In genomic region chr2:118495278-118495677, GRCh38 we compare ENCODE assay signal across 23 cellular contexts.
"Had no signal": no experiment of that assay in that cellular context is flagged by ENCODE, and none has a peak within 500 bp of the region (broad histone marks: within the 10 kb centered on the region; RNA-seq: fewer than 3 reads in every experiment).

No MANE protein-coding gene starts in this region.

- H3K4me3 Mint-ChIP-seq: naive thymus-derived CD4-positive, alpha-beta T cell; nephron; neural progenitor cell; stimulated activated naive CD8-positive, alpha-beta T cell treated with anti-CD3 and anti-CD28 coated beads, Interleukin-15, amount 100 ng/mL, for 72 hours had no signal

- H3K4me2 ChIP-seq: neural progenitor cell had no signal

- FAIRE-seq: colon, small intestine had no signal

- H3K9me3 ChIP-seq: gastrocnemius medialis, right lobe of liver, suprapubic skin, vagina had no signal

- H3K79me2 ChIP-seq: parathyroid adenoma had no signal

- H3K36me3 ChIP-seq: gastrocnemius medialis, left lung, neural progenitor cell, right lobe of liver, suprapubic skin, vagina had no signal

- H3K4me1 ChIP-seq: gastrocnemius medialis, left lung, parathyroid adenoma, right lobe of liver had no signal

- H3K4me1 Mint-ChIP-seq: naive thymus-derived CD4-positive, alpha-beta T cell; nephron; stimulated activated naive CD8-positive, alpha-beta T cell treated with anti-CD3 and anti-CD28 coated beads, Interleukin-15, amount 100 ng/mL, for 72 hours had no signal

- ATAC-seq: gastrocnemius medialis; left cardiac atrium; left lung; naive thymus-derived CD4-positive, alpha-beta T cell; right lobe of liver; stimulated activated naive CD8-positive, alpha-beta T cell treated with anti-CD3 and anti-CD28 coated beads, Interleukin-15, amount 100 ng/mL, for 72 hours had no signal

- H3K27ac ChIP-seq: dorsolateral prefrontal cortex, gastrocnemius medialis, left lung, neural progenitor cell, parathyroid adenoma, right lobe of liver, suprapubic skin, vagina had no signal

- H2AFZ ChIP-seq: neural progenitor cell, parathyroid adenoma had no signal

- H3K27ac Mint-ChIP-seq: naive thymus-derived CD4-positive, alpha-beta T cell; nephron; neural progenitor cell; progenitor cell of endocrine pancreas; stimulated activated naive CD8-positive, alpha-beta T cell treated with anti-CD3 and anti-CD28 coated beads, Interleukin-15, amount 100 ng/mL, for 72 hours had no signal

- H3K27me3 ChIP-seq: gastrocnemius medialis, left lung, right lobe of liver, suprapubic skin, vagina had no signal

- H3K9ac ChIP-seq: neural progenitor cell, parathyroid adenoma had no signal

- H3K4me3 ChIP-seq: dorsolateral prefrontal cortex, gastrocnemius medialis, left lung, neural progenitor cell, right lobe of liver, suprapubic skin, vagina had no signal

- DNase-seq: dorsolateral prefrontal cortex; effector CD4-positive, alpha-beta T cell; gastrocnemius medialis; head of caudate nucleus; left cardiac atrium; left lung; mesendoderm; midbrain; naive thymus-derived CD4-positive, alpha-beta T cell; right lobe of liver; small intestine; stimulated activated CD4-positive, alpha-beta T cell treated with anti-CD3 and anti-CD28 coated beads, Interleukin-15, amount 100 ng/mL, for 24 hours; stimulated activated CD4-positive, alpha-beta T cell treated with anti-CD3 and anti-CD28 coated beads, Interleukin-2, amount 100 ng/mL, for 48 hours; stimulated activated naive CD4-positive, alpha-beta T cell; stimulated activated naive CD8-positive, alpha-beta T cell treated with anti-CD3 and anti-CD28 coated beads, Interleukin-15, amount 100 ng/mL, for 72 hours; trophoblast cell had no signal
